In genomic region chr9:113274474-113275146, GRCh38 we compare ENCODE assay signal across 8 cellular contexts. TPM values are rescaled to one million over a fixed set of nuclear protein-coding genes. Genes with fewer than 3 reads are reported as not detected.
DNase-seq lines count a peak whose midpoint lies in the region; ATAC-seq and TF ChIP-seq lines count a peak whose summit lies in the region.

No MANE protein-coding gene starts in this region.

- TF ChIP-seq POLR2A in lower leg skin (IDR thresholded peaks at IDR 0.05) = no peak

- no peaks in the 10 kb centered on the region for H3K27me3 Mint-ChIP-seq in activated CD4-positive, alpha-beta memory T cell treated with anti-CD3 and anti-CD28 coated beads, Interleukin-2, amount 10 ng/mL, durations not matched to agents 7 days and 5 days
- no peaks in the 10 kb centered on the region for H3K27me3 Mint-ChIP-seq in activated CD4-positive, alpha-beta memory T cell treated with anti-CD3 and anti-CD28 coated beads for 36 hours

- peaks cover 36% of the 10 kb centered on the region for H3K4me1 Mint-ChIP-seq in activated CD4-positive, alpha-beta memory T cell treated with anti-CD3 and anti-CD28 coated beads, Interleukin-2, amount 10 ng/mL, durations not matched to agents 7 days and 5 days
- H3K4me1 Mint-ChIP-seq in activated CD4-positive, alpha-beta memory T cell treated with anti-CD3 and anti-CD28 coated beads for 36 hours (ENCODE audit: low read depth) = peaks cover 34% of the 10 kb centered on the region

- CTCF ChIA-PET in activated CD4-positive, alpha-beta memory T cell treated with anti-CD3 and anti-CD28 coated beads, Interleukin-2, amount 10 ng/mL, durations not matched to agents 7 days and 5 days (lab: Charles Lee) = interaction anchor here (0.9 to 7.1 kb wide), 26 partner anchors 8 to 382 kb away, joined by 3 to 80 read pairs (median 5); partner anchors contain the start of genes ALAD, BSPRY, C9orf43 and FKBP15
- CTCF ChIA-PET in activated CD4-positive, alpha-beta memory T cell treated with anti-CD3 and anti-CD28 coated beads for 36 hours (lab: Charles Lee) = interaction anchor here (0.7 to 4.9 kb wide), 37 partner anchors 10 to 407 kb away, joined by 3 to 46 read pairs (median 5); partner anchors contain the start of genes ALAD, C9orf43, FKBP15 and HDHD3

- peak; percentile 3 for ATAC-seq in GM21723 (IDR thresholded peaks at IDR 0.05; ENCODE audit: unreplicated experiment)

- H3K4me1 ChIP-seq in Loucy (ENCODE audit: insufficient read depth, low read length, poor library complexity, severe bottlenecking) (peaks cover 34% of the 10 kb centered on the region), SJCRH30 (peaks cover 4% of the 10 kb centered on the region), ectodermal cell (ENCODE audit: control insufficient read depth, insufficient read depth, low read length) (peaks cover 3% of the 10 kb centered on the region)

- H3K27ac ChIP-seq in SJCRH30 (peak overlapping the region; percentile 81), ectodermal cell (ENCODE audit: insufficient read depth, low read depth, low read length, poor library complexity, severe bottlenecking) (peak overlapping the region; percentile 67)

- peak; percentile 20 for DNase-seq in activated CD4-positive, alpha-beta memory T cell treated with anti-CD3 and anti-CD28 coated beads, Interleukin-2, amount 10 ng/mL, durations not matched to agents 7 days and 5 days
- DNase-seq in activated CD4-positive, alpha-beta memory T cell treated with anti-CD3 and anti-CD28 coated beads for 36 hours = no peak
- DNase-seq in SJCRH30 = peak; percentile 53 to 85
- DNase-seq in lower leg skin (ENCODE audit: low spot score in 2 of 2) = no peak
- peak; percentile 89 for DNase-seq in superior temporal gyrus (ENCODE audit: extremely low spot score)

- H3K36me3 ChIP-seq in Loucy (ENCODE audit: insufficient read depth, low read length) (peaks cover 15% of the 10 kb centered on the region; the same call in 1 of the 2 replicates), SJCRH30 (peaks cover 41% of the 10 kb centered on the region), ectodermal cell (ENCODE audit: control insufficient read depth, insufficient read depth, low read length) (peaks cover 22% of the 10 kb centered on the region)

- intact Hi-C loops in activated CD4-positive, alpha-beta memory T cell treated with anti-CD3 and anti-CD28 coated beads for 36 hours (cut with micrococcal nuclease) = loop anchor here (1.0 to 10.0 kb wide), 11 partner anchors 53 to 384 kb away; partner anchors contain the start of genes ALAD, C9orf43, FKBP15 and POLE3
- intact Hi-C loops in lower leg skin (cut with DNase I; ENCODE audit: low total_unique reads) = no loop called here

- H3K4me3 ChIP-seq in Loucy (ENCODE audit: low read length, poor library complexity, severe bottlenecking) = peak overlapping the region; percentile 83
- peak overlapping the region; percentile 86 for H3K4me3 ChIP-seq in SJCRH30
- peak overlapping the region; percentile 82 for H3K4me3 ChIP-seq in ectodermal cell (ENCODE audit: insufficient read depth, low read depth, low read length)
- peak overlapping the region; percentile 62 for H3K4me3 ChIP-seq in lower leg skin (ENCODE audit: low read depth, poor library complexity, severe bottlenecking)

- H3K27me3 ChIP-seq in Loucy (ENCODE audit: insufficient read depth, low read length, poor library complexity, severe bottlenecking) = no peaks in the 10 kb centered on the region
- H3K27me3 ChIP-seq in SJCRH30 = no peaks in the 10 kb centered on the region
- no peaks in the 10 kb centered on the region for H3K27me3 ChIP-seq in ectodermal cell (ENCODE audit: control insufficient read depth, insufficient read depth, low read length, poor library complexity, severe bottlenecking)

- 1% methylated on average over 12 to 14 of the region's 15 CpGs for WGBS in ectodermal cell, 2 experiments
- 0 to 1% methylated on average over 15 of the region's 15 CpGs for WGBS in lower leg skin, 2 donors

- POLR2A ChIA-PET in activated CD4-positive, alpha-beta memory T cell treated with anti-CD3 and anti-CD28 coated beads, Interleukin-2, amount 10 ng/mL, durations not matched to agents 7 days and 5 days (lab: Charles Lee) = interaction anchor here (0.7 to 4.3 kb wide), 18 partner anchors 8 to 380 kb away, joined by 3 to 56 read pairs (median 5); partner anchors contain the start of genes ALAD, BSPRY, C9orf43 and FKBP15
- POLR2A ChIA-PET in activated CD4-positive, alpha-beta memory T cell treated with anti-CD3 and anti-CD28 coated beads for 36 hours (lab: Charles Lee) = interaction anchor here (0.7 to 2.4 kb wide), 9 partner anchors 54 to 402 kb away, joined by 3 to 37 read pairs (median 5); partner anchors contain the start of genes BSPRY, C9orf43, FKBP15 and HDHD3

- H3K9ac ChIP-seq in Loucy (ENCODE audit: low read depth, low read length, poor library complexity, severe bottlenecking) = peak overlapping the region; percentile 86

- H3K27ac Mint-ChIP-seq in activated CD4-positive, alpha-beta memory T cell treated with anti-CD3 and anti-CD28 coated beads, Interleukin-2, amount 10 ng/mL, durations not matched to agents 7 days and 5 days = no peak overlapping the region
- H3K27ac Mint-ChIP-seq in activated CD4-positive, alpha-beta memory T cell treated with anti-CD3 and anti-CD28 coated beads for 36 hours = no peak overlapping the region

- H3K9me3 ChIP-seq in Loucy (ENCODE audit: insufficient read depth, low read depth, low read length) = no peaks in the 10 kb centered on the region
- no peaks in the 10 kb centered on the region for H3K9me3 ChIP-seq in SJCRH30 (replicated peaks)
- H3K9me3 ChIP-seq in ectodermal cell (ENCODE audit: control insufficient read depth, low read length) = no peaks in the 10 kb centered on the region

- H3K4me3 Mint-ChIP-seq in activated CD4-positive, alpha-beta memory T cell treated with anti-CD3 and anti-CD28 coated beads, Interleukin-2, amount 10 ng/mL, durations not matched to agents 7 days and 5 days = no peak overlapping the region
- no peak overlapping the region for H3K4me3 Mint-ChIP-seq in activated CD4-positive, alpha-beta memory T cell treated with anti-CD3 and anti-CD28 coated beads for 36 hours

- peak overlapping the region; percentile 93 for H2AFZ ChIP-seq in Loucy (ENCODE audit: low read length)

- H4K20me1 ChIP-seq in Loucy (ENCODE audit: insufficient read depth, low read length, poor library complexity, severe bottlenecking) = peaks cover 35% of the 10 kb centered on the region

- H3K9me2 ChIP-seq in Loucy (replicated peaks; ENCODE audit: low read depth, low read length) = no peaks in the 10 kb centered on the region

- H3K36me3 Mint-ChIP-seq in activated CD4-positive, alpha-beta memory T cell treated with anti-CD3 and anti-CD28 coated beads, Interleukin-2, amount 10 ng/mL, durations not matched to agents 7 days and 5 days (ENCODE audit: low read depth) = peaks cover 45% of the 10 kb centered on the region
- peaks cover 38% of the 10 kb centered on the region for H3K36me3 Mint-ChIP-seq in activated CD4-positive, alpha-beta memory T cell treated with anti-CD3 and anti-CD28 coated beads for 36 hours

- TF ChIP-seq CTCF in Loucy (conservative IDR thresholded peaks at IDR 0.05; ENCODE audit: low read length) (peak; percentile 83), lower leg skin (IDR thresholded peaks at IDR 0.05) (no peak)

- H3K79me2 ChIP-seq in Loucy (ENCODE audit: insufficient read depth, low read length) = peaks cover 52% of the 10 kb centered on the region

- peak overlapping the region; percentile 91 for H3K4me2 ChIP-seq in Loucy (ENCODE audit: low read depth, low read length, poor library complexity, severe bottlenecking)

- H3K9me3 Mint-ChIP-seq in activated CD4-positive, alpha-beta memory T cell treated with anti-CD3 and anti-CD28 coated beads, Interleukin-2, amount 10 ng/mL, durations not matched to agents 7 days and 5 days = no peaks in the 10 kb centered on the region
- no peaks in the 10 kb centered on the region for H3K9me3 Mint-ChIP-seq in activated CD4-positive, alpha-beta memory T cell treated with anti-CD3 and anti-CD28 coated beads for 36 hours

- 0 out of 2 replicates have a peak, but pooled peaks cover 5% of the 10 kb centered on the region for H3F3A ChIP-seq in Loucy (ENCODE audit: low read depth)

RNA-seq across cellular contexts. Expression of gene CDC26, which starts 0.8 kb away (rescaled TPM):
- total RNA-seq in activated CD4-positive, alpha-beta memory T cell treated with anti-CD3 and anti-CD28 coated beads, Interleukin-2, amount 10 ng/mL, durations not matched to agents 7 days and 5 days = 10 to 100 TPM; 34.3 to 38.5 TPM
- 10 to 100 TPM; 49.8 to 50.9 TPM for total RNA-seq in activated CD4-positive, alpha-beta memory T cell treated with anti-CD3 and anti-CD28 coated beads for 36 hours
- 76.2 and 82.6 TPM in 2 replicates for total RNA-seq in SJCRH30 (2014; rRNA removed; shearing (Covaris generic))
- 61.0 TPM for polyA plus RNA-seq in ectodermal cell (2013, experiment 1 of 4)
- 59.0 TPM for polyA plus RNA-seq in ectodermal cell (2013, experiment 2 of 4)
- polyA plus RNA-seq in ectodermal cell (2013, experiment 3 of 4) = 41.4 TPM
- 49.0 TPM for polyA plus RNA-seq in ectodermal cell (2013, experiment 4 of 4)
- total RNA-seq in lower leg skin = 10 to 100 TPM; 17.8 to 33.3 (median 20.1) TPM

RNA-seq across cellular contexts. Expression of gene PRPF4, which starts 0.8 kb away (rescaled TPM):
- 10 to 100 TPM; 27.7 to 28.2 TPM for total RNA-seq in activated CD4-positive, alpha-beta memory T cell treated with anti-CD3 and anti-CD28 coated beads, Interleukin-2, amount 10 ng/mL, durations not matched to agents 7 days and 5 days
- total RNA-seq in activated CD4-positive, alpha-beta memory T cell treated with anti-CD3 and anti-CD28 coated beads for 36 hours = 10 to 100 TPM; 47.6 to 48.7 TPM
- 74.3 and 74.4 TPM in 2 replicates for total RNA-seq in SJCRH30 (2014; rRNA removed; shearing (Covaris generic))
- polyA plus RNA-seq in ectodermal cell (2013, experiment 1 of 4) = 40.8 TPM
- 42.4 TPM for polyA plus RNA-seq in ectodermal cell (2013, experiment 2 of 4)
- polyA plus RNA-seq in ectodermal cell (2013, experiment 3 of 4) = 28.2 TPM
- 30.2 TPM for polyA plus RNA-seq in ectodermal cell (2013, experiment 4 of 4)
- 10 to 100 TPM; 15.6 to 20.2 (median 16.8) TPM for total RNA-seq in lower leg skin

RNA-seq across cellular contexts. Expression of gene RNF183, which starts 28.6 kb away (rescaled TPM):
- under 1 TPM; 0.23 to 0.40 TPM for total RNA-seq in activated CD4-positive, alpha-beta memory T cell treated with anti-CD3 and anti-CD28 coated beads, Interleukin-2, amount 10 ng/mL, durations not matched to agents 7 days and 5 days
- under 1 TPM; 0.36 to 0.39 TPM for total RNA-seq in activated CD4-positive, alpha-beta memory T cell treated with anti-CD3 and anti-CD28 coated beads for 36 hours
- total RNA-seq in SJCRH30 (2014; rRNA removed; shearing (Covaris generic)) = 0.05 TPM in 1 of 2 replicates, not detected in the other
- not detected for polyA plus RNA-seq in ectodermal cell (2013, experiment 1 of 4)
- polyA plus RNA-seq in ectodermal cell (2013, experiment 2 of 4) = 0.14 TPM
- polyA plus RNA-seq in ectodermal cell (2013, experiment 3 of 4) = not detected
- polyA plus RNA-seq in ectodermal cell (2013, experiment 4 of 4) = 0.16 TPM
- total RNA-seq in lower leg skin = 1 to 10 TPM in 2 of 4 donors, not detected in 2; 1.1 to 1.5 TPM

RNA-seq across cellular contexts. Expression of gene SLC31A1, which starts 53.3 kb away (rescaled TPM):
- 10 to 100 TPM in 1 of 2 experiments, 1 to 10 TPM in 1; 9.2 to 10.0 TPM for total RNA-seq in activated CD4-positive, alpha-beta memory T cell treated with anti-CD3 and anti-CD28 coated beads, Interleukin-2, amount 10 ng/mL, durations not matched to agents 7 days and 5 days
- 10 to 100 TPM; 12.1 to 12.5 TPM for total RNA-seq in activated CD4-positive, alpha-beta memory T cell treated with anti-CD3 and anti-CD28 coated beads for 36 hours
- 28.3 and 28.5 TPM in 2 replicates for total RNA-seq in SJCRH30 (2014; rRNA removed; shearing (Covaris generic))
- 30.3 TPM for polyA plus RNA-seq in ectodermal cell (2013, experiment 1 of 4)
- 31.1 TPM for polyA plus RNA-seq in ectodermal cell (2013, experiment 2 of 4)
- 26.1 TPM for polyA plus RNA-seq in ectodermal cell (2013, experiment 3 of 4)
- polyA plus RNA-seq in ectodermal cell (2013, experiment 4 of 4) = 28.5 TPM
- total RNA-seq in lower leg skin = 10 to 100 TPM; 22.9 to 45.0 (median 33.9) TPM

RNA-seq across cellular contexts. Expression of gene FKBP15, which starts 53.5 kb away (rescaled TPM):
- 10 to 100 TPM; 34.9 to 38.2 TPM for total RNA-seq in activated CD4-positive, alpha-beta memory T cell treated with anti-CD3 and anti-CD28 coated beads, Interleukin-2, amount 10 ng/mL, durations not matched to agents 7 days and 5 days
- 10 to 100 TPM; 25.8 to 27.7 TPM for total RNA-seq in activated CD4-positive, alpha-beta memory T cell treated with anti-CD3 and anti-CD28 coated beads for 36 hours
- total RNA-seq in SJCRH30 (2014; rRNA removed; shearing (Covaris generic)) = 22.2 and 26.3 TPM in 2 replicates
- 18.9 TPM for polyA plus RNA-seq in ectodermal cell (2013, experiment 1 of 4)
- polyA plus RNA-seq in ectodermal cell (2013, experiment 2 of 4) = 20.2 TPM
- 16.1 TPM for polyA plus RNA-seq in ectodermal cell (2013, experiment 3 of 4)
- 17.3 TPM for polyA plus RNA-seq in ectodermal cell (2013, experiment 4 of 4)
- 10 to 100 TPM; 27.7 to 33.3 (median 30.3) TPM for total RNA-seq in lower leg skin

Comparison
In these comparisons a context has a peak if more than half of its experiments do, and no peak if none do; other contexts are left out.
1. DNase-seq: peak in activated CD4-positive, alpha-beta memory T cell treated with anti-CD3 and anti-CD28 coated beads, Interleukin-2, amount 10 ng/mL, durations not matched to agents 7 days and 5 days (single experiment), SJCRH30 (2 of 2) and superior temporal gyrus (single experiment); none in activated CD4-positive, alpha-beta memory T cell treated with anti-CD3 and anti-CD28 coated beads for 36 hours (single experiment) and lower leg skin (0 of 2).
2. Peak in every context shown above with its lines, with median percentiles within 50 percentile points of each other: H3K4me3 ChIP-seq.